8 cellular contexts compared by ENCODE assay signal in the genomic region with DNA sequence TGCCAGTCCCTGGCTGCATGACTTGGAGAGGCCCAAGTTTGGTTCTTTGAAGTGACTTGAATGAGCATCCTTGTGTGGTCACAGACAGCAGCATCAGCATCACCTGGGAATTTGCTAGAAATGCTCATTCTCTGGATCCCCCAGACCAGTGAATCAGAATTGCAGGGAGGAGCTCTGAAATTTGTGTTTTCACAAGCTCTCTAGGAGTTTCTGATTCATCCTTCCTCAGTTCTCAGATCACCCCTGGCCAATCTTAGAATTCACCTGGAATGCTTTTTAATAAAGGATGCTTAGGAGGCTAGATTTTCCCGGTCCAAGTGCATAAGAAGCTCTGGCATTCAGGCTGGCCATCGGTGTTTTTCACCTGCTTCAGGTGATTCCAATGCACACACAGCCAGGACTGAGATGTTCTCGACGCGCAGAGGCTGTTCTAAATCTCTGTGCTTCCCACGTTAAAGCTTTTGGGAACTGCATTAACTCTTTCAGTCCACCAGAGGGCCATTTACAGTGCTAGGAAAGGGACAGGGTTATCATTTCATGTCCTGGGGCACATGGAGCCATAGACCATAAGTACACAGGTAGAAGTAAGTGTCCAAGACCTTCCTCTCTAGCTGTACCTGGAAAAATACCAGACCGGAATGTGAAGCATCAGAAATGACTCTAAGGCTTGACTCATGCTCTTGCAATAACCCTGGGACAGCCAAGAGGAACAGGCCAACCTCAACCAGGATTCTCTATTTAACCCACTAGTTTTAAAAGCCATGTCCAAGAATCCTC.
DNase-seq lines count a peak whose midpoint lies in the region; ATAC-seq and TF ChIP-seq lines count a peak whose summit lies in the region.

No MANE protein-coding gene starts in this region.

- TF ChIP-seq CTCF in AG04449 (IDR thresholded peaks at IDR 0.05; ENCODE audit: insufficient read depth, low read length, missing control alignments) = peak; percentile 57

- DNase-seq in AG04449 (ENCODE audit: low read depth, low spot score) (no peak), ELR (ENCODE audit: low read depth) (peak; percentile 66), NCI-H82 (lab: John Stamatoyannopoulos, UW) (peak; percentile 61), erythroblast (lab: John Stamatoyannopoulos, UW) (peak; percentile 3 to 16), amygdala (lab: John Stamatoyannopoulos, UW) (no peak), GM19240 (ENCODE audit: insufficient read length, low spot score) (no peak)
- no peak for DNase-seq in stimulated activated naive B cell treated with anti-CD40 and anti-IgM and Interleukin-4, amounts not matched to agents 10 μg/mL and 1 μg/mL and 100 μg/mL, for 72 hours

- peaks cover 0 to 5% of the 10 kb centered on the region in 2 donors for H3K4me1 Mint-ChIP-seq in stimulated activated naive B cell treated with anti-CD40 and anti-IgM and Interleukin-4, amounts not matched to agents 10 μg/mL and 1 μg/mL and 100 μg/mL, for 72 hours

- H3K9me3 Mint-ChIP-seq in stimulated activated naive B cell treated with anti-CD40 and anti-IgM and Interleukin-4, amounts not matched to agents 10 μg/mL and 1 μg/mL and 100 μg/mL, for 72 hours = no peaks in the 10 kb centered on the region

- CTCF ChIA-PET in AG04449 (lab: Yijun Ruan, JAX) = interaction anchor here (0.6 to 11.0 kb wide), 30 partner anchors 8 to 387 kb away, joined by 3 to 154 read pairs (median 5); partner anchors contain the start of gene XYLT1

- no peak overlapping the region for H3K4me3 ChIP-seq in AG04449 (ENCODE audit: low read depth, low read length)

- POLR2A ChIA-PET in AG04449 (lab: Yijun Ruan, JAX) = interaction anchor here (0.7 to 1.1 kb wide), 3 partner anchors 8 to 59 kb away, joined by 3 to 4 read pairs (median 3); no protein-coding TSS in a partner anchor

- H3K4me3 Mint-ChIP-seq in stimulated activated naive B cell treated with anti-CD40 and anti-IgM and Interleukin-4, amounts not matched to agents 10 μg/mL and 1 μg/mL and 100 μg/mL, for 72 hours = no peak overlapping the region

- no peaks in the 10 kb centered on the region for H3K36me3 Mint-ChIP-seq in stimulated activated naive B cell treated with anti-CD40 and anti-IgM and Interleukin-4, amounts not matched to agents 10 μg/mL and 1 μg/mL and 100 μg/mL, for 72 hours

- H3K27ac Mint-ChIP-seq in stimulated activated naive B cell treated with anti-CD40 and anti-IgM and Interleukin-4, amounts not matched to agents 10 μg/mL and 1 μg/mL and 100 μg/mL, for 72 hours = no peak overlapping the region

- ATAC-seq in stimulated activated naive B cell treated with anti-CD40 and anti-IgM and Interleukin-4, amounts not matched to agents 10 μg/mL and 1 μg/mL and 100 μg/mL, for 72 hours (replicated peaks) = peak; percentile 65 to 68
- no peak for ATAC-seq in HG03039 (IDR thresholded peaks at IDR 0.05; ENCODE audit: unreplicated experiment)

- peaks cover 27 to 54% of the 10 kb centered on the region in 2 donors for H3K27me3 Mint-ChIP-seq in stimulated activated naive B cell treated with anti-CD40 and anti-IgM and Interleukin-4, amounts not matched to agents 10 μg/mL and 1 μg/mL and 100 μg/mL, for 72 hours

- TF ChIP-seq POLR2A in erythroblast (IDR thresholded peaks at IDR 0.05; ENCODE audit: low read length) = no peak

Comparison
In these comparisons a context has a peak if more than half of its experiments do, and no peak if none do; other contexts are left out.
1. DNase-seq: peak in ELR (single experiment), NCI-H82 (single experiment) and erythroblast (2 of 2); none in AG04449 (single experiment), stimulated activated naive B cell treated with anti-CD40 and anti-IgM and Interleukin-4, amounts not matched to agents 10 μg/mL and 1 μg/mL and 100 μg/mL, for 72 hours (single experiment), amygdala (0 of 56) and GM19240 (single experiment).